In genomic region chr1:160070243-160071163, GRCh38 we compare ENCODE assay signal across 8 cellular contexts. TPM values are rescaled to one million over a fixed set of nuclear protein-coding genes. Genes with fewer than 3 reads are reported as not detected.
DNase-seq lines count a peak whose midpoint lies in the region; ATAC-seq, FAIRE-seq and TF ChIP-seq lines count a peak whose summit lies in the region.

No MANE protein-coding gene starts in this region.

- H3K27ac ChIP-seq in ovary, result no peak overlapping the region
- no peak overlapping the region for H3K27ac ChIP-seq in testis

- H3K4me1 Mint-ChIP-seq in activated naive CD8-positive, alpha-beta T cell treated with anti-CD3 and anti-CD28 coated beads for 36 hours, result peaks cover 8% of the 10 kb centered on the region

- H3K4me3 Mint-ChIP-seq in activated naive CD8-positive, alpha-beta T cell treated with anti-CD3 and anti-CD28 coated beads for 36 hours, result peak overlapping the region; percentile 83

- DNase-seq in D721Med (ENCODE audit: insufficient read length, low spot score) (peak; percentile 79), HK-2 (ENCODE audit: unreplicated experiment) (peak; percentile 9), cardiac septum (ENCODE audit: low spot score) (peak; percentile 83), ovary (peak; percentile 36 to 79 (median 66)), testis (peak; percentile 84)
- DNase-seq in activated naive CD8-positive, alpha-beta T cell treated with anti-CD3 and anti-CD28 coated beads for 36 hours, result peak; percentile 80

- intact Hi-C loops in cardiac septum (cut with DNase I), result no loop called here
- intact Hi-C loops in ovary (cut with DNase I), result no loop called here
- intact Hi-C loops in testis (cut with DNase I; ENCODE audit: low total_unique reads), result no loop called here

- no peaks in the 10 kb centered on the region for H3K9me3 Mint-ChIP-seq in activated naive CD8-positive, alpha-beta T cell treated with anti-CD3 and anti-CD28 coated beads for 36 hours

- TF ChIP-seq POLR2A in ovary (IDR thresholded peaks at IDR 0.05) (no peak), testis (IDR thresholded peaks at IDR 0.05) (no peak)

- TF ChIP-seq EP300 in ovary (IDR thresholded peaks at IDR 0.05), result no peak

- H3K4me3 ChIP-seq in ovary (peak overlapping the region; percentile 43), testis (peak overlapping the region; percentile 38 to 50)

- no peak overlapping the region for H3K27ac Mint-ChIP-seq in activated naive CD8-positive, alpha-beta T cell treated with anti-CD3 and anti-CD28 coated beads for 36 hours

- ATAC-seq in SK-N-SH treated with all-trans-retinoic acid at 6 μM for 48 hours (peak; percentile 95), HG02885 (IDR thresholded peaks at IDR 0.05; ENCODE audit: poor library complexity, unreplicated experiment) (no peak)

- peaks cover 34% of the 10 kb centered on the region for H3K27me3 Mint-ChIP-seq in activated naive CD8-positive, alpha-beta T cell treated with anti-CD3 and anti-CD28 coated beads for 36 hours

- H3K36me3 ChIP-seq in ovary (no peaks in the 10 kb centered on the region), testis (ENCODE audit: low read depth, missing control alignments) (no peaks in the 10 kb centered on the region)

- H3K9me3 ChIP-seq in ovary (no peaks in the 10 kb centered on the region), testis (no peaks in the 10 kb centered on the region)

- peaks cover 2% of the 10 kb centered on the region for H3K4me1 ChIP-seq in ovary (ENCODE audit: insufficient read depth)
- H3K4me1 ChIP-seq in testis, result peaks cover 4% of the 10 kb centered on the region

- TF ChIP-seq CTCF in D721Med (IDR thresholded peaks at IDR 0.05; ENCODE audit: insufficient read depth, missing control alignments), result no peak
- no peak for TF ChIP-seq CTCF in ovary (IDR thresholded peaks at IDR 0.05)
- TF ChIP-seq CTCF in testis (IDR thresholded peaks at IDR 0.05), result no peak

- 2% methylated on average over 43 to 46 of the region's 46 CpGs for WGBS in ovary, 3 donors
- WGBS in testis, 2 donors, result 1 to 2% methylated on average over 38 to 39 of the region's 46 CpGs

- no peak for FAIRE-seq in D721Med (lab: Jason Lieb, UNC)

- H3K27me3 ChIP-seq in ovary, result no peaks in the 10 kb centered on the region
- no peaks in the 10 kb centered on the region for H3K27me3 ChIP-seq in testis

- H3K36me3 Mint-ChIP-seq in activated naive CD8-positive, alpha-beta T cell treated with anti-CD3 and anti-CD28 coated beads for 36 hours, result no peaks in the 10 kb centered on the region

TF ChIP-seq in SK-N-SH treated with all-trans-retinoic acid at 6 μM for 48 hours, 23 proteins besides CTCF, POLR2A, EP300 and RAD21:
- TF ChIP-seq, protein P1, sequence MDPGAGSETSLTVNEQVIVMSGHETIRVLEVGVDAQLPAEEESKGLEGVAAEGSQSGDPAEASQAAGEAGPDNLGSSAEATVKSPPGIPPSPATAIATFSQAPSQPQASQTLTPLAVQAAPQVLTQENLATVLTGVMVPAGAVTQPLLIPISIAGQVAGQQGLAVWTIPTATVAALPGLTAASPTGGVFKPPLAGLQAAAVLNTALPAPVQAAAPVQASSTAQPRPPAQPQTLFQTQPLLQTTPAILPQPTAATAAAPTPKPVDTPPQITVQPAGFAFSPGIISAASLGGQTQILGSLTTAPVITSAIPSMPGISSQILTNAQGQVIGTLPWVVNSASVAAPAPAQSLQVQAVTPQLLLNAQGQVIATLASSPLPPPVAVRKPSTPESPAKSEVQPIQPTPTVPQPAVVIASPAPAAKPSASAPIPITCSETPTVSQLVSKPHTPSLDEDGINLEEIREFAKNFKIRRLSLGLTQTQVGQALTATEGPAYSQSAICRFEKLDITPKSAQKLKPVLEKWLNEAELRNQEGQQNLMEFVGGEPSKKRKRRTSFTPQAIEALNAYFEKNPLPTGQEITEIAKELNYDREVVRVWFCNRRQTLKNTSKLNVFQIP (CRISPR knock-in tag; IDR thresholded peaks at IDR 0.05; ENCODE audit: borderline replicate concordance, low read depth), result no peak
- TF ChIP-seq OSR1 (CRISPR knock-in tag; IDR thresholded peaks at IDR 0.05) (no peak), GLIS3 (CRISPR knock-in tag; IDR thresholded peaks at IDR 0.05) (no peak), ZNF70 (CRISPR knock-in tag; IDR thresholded peaks at IDR 0.05) (no peak), TSHZ2 (CRISPR knock-in tag; IDR thresholded peaks at IDR 0.05) (no peak), ZFP3 (CRISPR knock-in tag; IDR thresholded peaks at IDR 0.05) (no peak)

RNA-seq across cellular contexts. Expression of gene KCNJ10, which starts 0.5 kb away (rescaled TPM):
- not detected for total RNA-seq in activated naive CD8-positive, alpha-beta T cell treated with anti-CD3 and anti-CD28 coated beads for 36 hours
- total RNA-seq in cardiac septum (0.05 TPM), ovary (under 1 TPM in 2 of 7 donors, not detected in 5; 0.15 to 0.18 TPM), testis (1 to 10 TPM in 1 of 2 donors, under 1 TPM in 1; 0.79 to 1.5 TPM)
- polyA plus RNA-seq in ovary (under 1 TPM; 0.02 to 0.28 TPM), testis (ENCODE audit: insufficient read depth, low read depth, low replicate concordance) (1.9 TPM)

RNA-seq across cellular contexts. Expression of gene KCNJ9, which starts 10.8 kb away (rescaled TPM):
- under 1 TPM in 1 of 2 experiments, not detected in 1; 0.04 TPM for total RNA-seq in activated naive CD8-positive, alpha-beta T cell treated with anti-CD3 and anti-CD28 coated beads for 36 hours
- total RNA-seq in cardiac septum (not detected), ovary (not detected), testis (under 1 TPM; 0.55 to 0.68 TPM)
- polyA plus RNA-seq in ovary (under 1 TPM in 1 of 2 donors, not detected in 1; 0.01 TPM), testis (ENCODE audit: insufficient read depth, low read depth, low replicate concordance) (0.37 TPM)

RNA-seq across cellular contexts. Expression of gene IGSF8, which starts 27.9 kb away (rescaled TPM):
- 10 to 100 TPM; 38.0 to 39.0 TPM for total RNA-seq in activated naive CD8-positive, alpha-beta T cell treated with anti-CD3 and anti-CD28 coated beads for 36 hours
- total RNA-seq in cardiac septum (29.7 TPM), ovary (10 to 100 TPM; 24.2 to 45.6 (median 34.2) TPM), testis (100 to 1,000 TPM; 104 to 119 TPM)
- polyA plus RNA-seq in ovary (10 to 100 TPM in 1 of 2 donors, 1 to 10 TPM in 1; 7.3 to 36.7 TPM), testis (ENCODE audit: insufficient read depth, low read depth, low replicate concordance) (79.8 TPM)

RNA-seq across cellular contexts. Expression of gene PIGM, which starts 38.7 kb away (rescaled TPM):
- total RNA-seq in activated naive CD8-positive, alpha-beta T cell treated with anti-CD3 and anti-CD28 coated beads for 36 hours, result 1 to 10 TPM; 4.7 TPM
- 2.3 TPM for total RNA-seq in cardiac septum
- total RNA-seq in ovary, result 1 to 10 TPM; 3.8 to 7.4 (median 5.9) TPM
- polyA plus RNA-seq in ovary, result 1 to 10 TPM; 2.7 to 7.1 TPM
- total RNA-seq in testis, result 1 to 10 TPM; 5.1 to 6.5 TPM
- polyA plus RNA-seq in testis (ENCODE audit: insufficient read depth, low read depth, low replicate concordance), result 9.1 TPM

RNA-seq across cellular contexts. Expression of gene ATP1A2, which starts 45.1 kb away (rescaled TPM):
- not detected for total RNA-seq in activated naive CD8-positive, alpha-beta T cell treated with anti-CD3 and anti-CD28 coated beads for 36 hours
- total RNA-seq in cardiac septum (147 TPM), ovary (10 to 100 TPM in 4 of 7 donors, 1 to 10 TPM in 3; 3.0 to 34.0 (median 15.0) TPM), testis (10 to 100 TPM; 14.2 to 27.9 TPM)
- polyA plus RNA-seq in ovary (10 to 100 TPM; 10.4 to 38.6 TPM), testis (ENCODE audit: insufficient read depth, low read depth, low replicate concordance) (13.2 TPM)

Comparison
In these comparisons a context has a peak if more than half of its experiments do, and no peak if none do; other contexts are left out.
1. DNase-seq: peak in every context shown above with its lines; median percentile 84 in testis; 83 in cardiac septum; 80 in activated naive CD8-positive, alpha-beta T cell treated with anti-CD3 and anti-CD28 coated beads for 36 hours; 79 in D721Med; 66 in ovary; 9 in HK-2.